In the genomic region with DNA sequence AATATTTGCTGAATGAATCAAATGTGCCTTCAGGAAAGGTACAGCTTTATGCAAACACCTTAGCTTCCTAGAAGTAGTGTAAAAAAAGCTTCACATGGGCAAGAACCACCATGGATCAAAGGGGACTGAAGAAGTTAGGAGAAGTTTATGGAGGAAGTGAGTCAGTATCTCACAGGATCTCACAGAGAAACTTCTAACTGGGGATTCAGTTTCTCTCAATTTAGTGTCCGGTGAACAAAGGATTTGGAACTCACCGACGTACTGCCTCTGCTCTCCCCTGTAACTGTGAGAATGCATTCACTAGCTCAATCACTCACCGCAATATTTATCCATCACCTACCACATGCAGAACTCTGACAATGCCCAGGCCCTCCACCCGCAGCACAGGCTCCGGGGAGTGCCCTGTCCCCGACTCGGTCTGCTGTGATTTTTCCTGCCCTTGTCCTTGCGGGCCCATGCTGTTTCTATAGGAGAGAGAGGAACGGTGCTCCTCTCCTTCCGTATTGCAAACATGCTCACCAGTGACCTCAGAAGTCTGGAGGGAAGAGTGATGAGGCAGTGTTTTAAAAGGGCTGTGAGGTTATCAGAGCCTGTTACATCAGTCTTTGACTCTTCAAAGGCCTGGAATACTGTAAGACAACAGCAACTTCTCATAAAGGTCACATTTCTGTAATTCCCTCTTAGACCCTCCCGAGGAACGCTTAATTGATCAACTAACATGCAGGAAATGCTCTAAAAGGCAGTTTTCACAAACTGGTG, we compare ENCODE assay signal across 19 cellular contexts.
"Had no signal": no experiment of that assay in that cellular context is flagged by ENCODE, and none has a peak within 500 bp of the region (broad histone marks: within the 10 kb centered on the region; RNA-seq: fewer than 3 reads in every experiment).

No MANE protein-coding gene starts in this region.

- H3K4me3 ChIP-seq: hepatocyte, lower lobe of right lung, tibial nerve, uterus had no signal

- H3K36me3 ChIP-seq: lower lobe of right lung, tibial nerve, uterus had no signal

- H3K9me3 ChIP-seq: lower lobe of right lung, tibial nerve, uterus had no signal

- FAIRE-seq: islet of Langerhans had no signal

- H3K4me3 Mint-ChIP-seq: dendritic cell treated with granulocyte-macrophage colony-stimulating factor and Interleukin-4, amounts not matched to agents 40 ng/mL and 50 ng/mL, for 4 days; stimulated activated naive CD8-positive, alpha-beta T cell treated with anti-CD3 and anti-CD28 coated beads, Interleukin-15, Interleukin-2, amounts not matched to agents 100 ng/mL and 50 ng/mL, for 24 hours had no signal

- H3K27ac ChIP-seq: foreskin keratinocyte, hepatocyte, lower lobe of right lung, tibial nerve, uterus had no signal

- H2AFZ ChIP-seq: hepatocyte had no signal

- H3K9me3 Mint-ChIP-seq: activated T-helper 2 cell treated with anti-CD3 and anti-CD28 coated beads, Interferon-gamma antibody, Interleukin-2, Interleukin-4, amounts not matched to agents 10 μg/mL and 5 μg/mL and 100 μg/mL, durations not matched to agents 14 hours and 24 hours and 36 hours; dendritic cell treated with granulocyte-macrophage colony-stimulating factor and Interleukin-4, amounts not matched to agents 40 ng/mL and 50 ng/mL, for 4 days; stimulated activated naive CD8-positive, alpha-beta T cell treated with anti-CD3 and anti-CD28 coated beads, Interleukin-15, Interleukin-2, amounts not matched to agents 100 ng/mL and 50 ng/mL, for 24 hours had no signal

- H3K27me3 Mint-ChIP-seq: stimulated activated naive CD8-positive, alpha-beta T cell treated with anti-CD3 and anti-CD28 coated beads, Interleukin-15, Interleukin-2, amounts not matched to agents 100 ng/mL and 50 ng/mL, for 24 hours had no signal

- DNase-seq: activated CD4-positive, alpha-beta T cell treated with anti-CD3 and anti-CD28 coated beads, Interleukin-2, amount 50 U/mL, for 4 hours; activated CD4-positive, CD25-positive, alpha-beta regulatory T cell treated with anti-CD3 and anti-CD28 coated beads, Interleukin-2, amount 50 U/mL, for 72 hours; activated naive CD4-positive, alpha-beta T cell treated with Interleukin-2 at 50 U/mL for 16 hours; activated T-cell treated with anti-CD3 and anti-CD28 coated beads for 4 hours; left colon; lower lobe of right lung; occipital lobe; posterior cingulate gyrus; stimulated activated CD4-positive, alpha-beta T cell treated with anti-CD3 and anti-CD28 coated beads, Interleukin-12 subunit alpha, Interleukin-12 subunit beta, amount 100 ng/mL, for 4 hours; stimulated activated CD4-positive, alpha-beta T cell treated with anti-CD3 and anti-CD28 coated beads, Interleukin-2, amount 100 ng/mL, for 24 hours; uterus had no signal

- H3K27ac Mint-ChIP-seq: activated T-helper 2 cell treated with anti-CD3 and anti-CD28 coated beads, Interferon-gamma antibody, Interleukin-2, Interleukin-4, amounts not matched to agents 10 μg/mL and 5 μg/mL and 100 μg/mL, durations not matched to agents 14 hours and 24 hours and 36 hours; dendritic cell treated with granulocyte-macrophage colony-stimulating factor and Interleukin-4, amounts not matched to agents 40 ng/mL and 50 ng/mL, for 4 days; stimulated activated naive CD8-positive, alpha-beta T cell treated with anti-CD3 and anti-CD28 coated beads, Interleukin-15, Interleukin-2, amounts not matched to agents 100 ng/mL and 50 ng/mL, for 24 hours had no signal

- H3K27me3 ChIP-seq: hepatocyte, tibial nerve, uterus had no signal

- H3K4me1 ChIP-seq: foreskin keratinocyte, tibial nerve, uterus had no signal

- H3K4me2 ChIP-seq: hepatocyte had no signal

- ATAC-seq: foreskin keratinocyte, left colon, lower lobe of right lung, SK-N-SH treated with all-trans-retinoic acid at 6 μM for 48 hours had no signal

- H3K79me2 ChIP-seq: hepatocyte had no signal
